Comparison of ENCODE assay signal across 8 cellular contexts in the genomic region with DNA sequence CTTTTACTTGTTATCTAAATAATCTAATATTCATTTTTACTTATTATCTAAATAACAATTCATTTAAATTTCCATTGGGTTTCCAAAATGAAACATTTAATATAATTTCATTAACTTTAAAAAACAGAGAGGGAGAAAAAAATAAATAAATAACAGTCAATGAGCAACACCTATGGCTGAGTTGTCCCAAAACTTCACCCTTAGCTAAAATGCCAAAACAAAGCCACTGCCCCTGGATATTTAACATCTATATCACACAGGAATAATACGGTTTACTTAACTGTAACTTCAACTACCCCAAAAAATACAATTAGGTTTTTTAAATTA. TPM values are rescaled to one million over a fixed set of nuclear protein-coding genes. Genes with fewer than 3 reads are reported as not detected.
A peak's percentile ranks its signal among the peaks of the same experiment; 100 is the strongest.
DNase-seq lines count a peak whose midpoint lies in the region; ATAC-seq, FAIRE-seq and TF ChIP-seq lines count a peak whose summit lies in the region.

No MANE protein-coding gene starts in this region.

- H3K27ac Mint-ChIP-seq in T-helper 2 cell treated with Interferon-gamma antibody and Interleukin-4, amounts not matched to agents 5 μg/mL and 100 μg/mL, for 36 hours = peak overlapping the region; percentile 98
- H3K27ac Mint-ChIP-seq in activated CD8-positive, alpha-beta T cell treated with anti-CD3 and anti-CD28 coated beads, Interleukin-2, amount 10 ng/mL, durations not matched to agents 7 days and 5 days = peak overlapping the region; percentile 99

- H3K4me3 ChIP-seq in kidney (ENCODE audit: low read length in 2 of 2) (peak overlapping the region; percentile 51 to 55), subcutaneous abdominal adipose tissue (ENCODE audit: low read depth in 1 of 5, low read length in 5 of 5) (peak overlapping the region in 4 of 5 donors; percentile 40 to 59 (median 52)), aorta (ENCODE audit: low read length in 2 of 2) (no peak overlapping the region)

- CTCF ChIA-PET in activated CD8-positive, alpha-beta T cell treated with anti-CD3 and anti-CD28 coated beads, Interleukin-2, amount 10 ng/mL, durations not matched to agents 7 days and 5 days (lab: Charles Lee) = interaction anchor here (0.7 to 4.7 kb wide), 13 partner anchors 10 to 78 kb away, joined by 3 to 48 read pairs (median 4); no protein-coding TSS in a partner anchor

- ATAC-seq in activated CD8-positive, alpha-beta T cell treated with anti-CD3 and anti-CD28 coated beads, Interleukin-2, amount 10 ng/mL, durations not matched to agents 7 days and 5 days = no peak
- ATAC-seq in aorta (ENCODE audit: low FRiP score) (no peak), HG02885 (IDR thresholded peaks at IDR 0.05; ENCODE audit: poor library complexity, unreplicated experiment) (no peak)

- H3K4me1 ChIP-seq in kidney (ENCODE audit: control insufficient read depth in 1 of 2, insufficient read depth in 1 of 2, low read depth in 1 of 2, low read length in 2 of 2) (peaks cover 6 to 8% of the 10 kb centered on the region in 2 donors), subcutaneous abdominal adipose tissue (ENCODE audit: control insufficient read depth in 5 of 5, insufficient read depth in 5 of 5, low read length in 5 of 5) (peaks cover 0 to 22% (median 6%) of the 10 kb centered on the region in 5 donors), aorta (ENCODE audit: control insufficient read depth in 1 of 2, insufficient read depth in 2 of 2, low read length in 2 of 2) (peaks cover 1 to 7% of the 10 kb centered on the region in 2 donors)

- intact Hi-C loops in kidney (cut with DNase I) (no loop called here), aorta (cut with DNase I) (no loop called here)

- peaks cover 47% of the 10 kb centered on the region for H3K4me1 Mint-ChIP-seq in T-helper 2 cell treated with Interferon-gamma antibody and Interleukin-4, amounts not matched to agents 5 μg/mL and 100 μg/mL, for 36 hours (ENCODE audit: low read depth)
- H3K4me1 Mint-ChIP-seq in activated CD8-positive, alpha-beta T cell treated with anti-CD3 and anti-CD28 coated beads, Interleukin-2, amount 10 ng/mL, durations not matched to agents 7 days and 5 days (ENCODE audit: low read depth) = peaks cover 44% of the 10 kb centered on the region

- peak overlapping the region in 1 of 2 donors; percentile 56 for H3K9ac ChIP-seq in kidney (ENCODE audit: low read length in 2 of 2)
- H3K9ac ChIP-seq in subcutaneous abdominal adipose tissue (ENCODE audit: low read length in 5 of 5) = peak overlapping the region in 4 of 5 donors; percentile 31 to 72 (median 66)

- no peak for DNase-seq in T-helper 2 cell treated with Interferon-gamma antibody and Interleukin-4, amounts not matched to agents 5 μg/mL and 100 μg/mL, for 36 hours (ENCODE audit: low spot score)
- DNase-seq in T-helper 2 cell = no peak
- no peak for DNase-seq in activated CD8-positive, alpha-beta T cell treated with anti-CD3 and anti-CD28 coated beads, Interleukin-2, amount 10 ng/mL, durations not matched to agents 7 days and 5 days
- DNase-seq in kidney = no peak
- no peak for DNase-seq in NCI-H1048 (lab: John Stamatoyannopoulos, UW)
- no peak for DNase-seq in aorta

- H3K27me3 ChIP-seq in subcutaneous abdominal adipose tissue (ENCODE audit: control insufficient read depth in 5 of 5, insufficient read depth in 4 of 5, low read length in 5 of 5) = no peaks in the 10 kb centered on the region
- H3K27me3 ChIP-seq in aorta (ENCODE audit: control insufficient read depth in 1 of 2, insufficient read depth in 2 of 2, low read length in 1 of 2) = no peaks in the 10 kb centered on the region

- POLR2A ChIA-PET in activated CD8-positive, alpha-beta T cell treated with anti-CD3 and anti-CD28 coated beads, Interleukin-2, amount 10 ng/mL, durations not matched to agents 7 days and 5 days (lab: Charles Lee) = interaction anchor here (0.7 to 6.0 kb wide), 13 partner anchors 12 to 97 kb away, joined by 3 to 49 read pairs (median 8); a partner anchor contains a TSS

- no peaks in the 10 kb centered on the region for H3K9me3 Mint-ChIP-seq in T-helper 2 cell treated with Interferon-gamma antibody and Interleukin-4, amounts not matched to agents 5 μg/mL and 100 μg/mL, for 36 hours
- H3K9me3 Mint-ChIP-seq in activated CD8-positive, alpha-beta T cell treated with anti-CD3 and anti-CD28 coated beads, Interleukin-2, amount 10 ng/mL, durations not matched to agents 7 days and 5 days (ENCODE audit: insufficient read depth) = no peaks in the 10 kb centered on the region

- 93 to 96% methylated on average over 1 of the region's 1 CpG for WGBS in aorta, 2 donors

- H3K9me3 ChIP-seq in kidney (ENCODE audit: control insufficient read depth in 1 of 2, low read length in 2 of 2) = no peaks in the 10 kb centered on the region
- no peaks in the 10 kb centered on the region for H3K9me3 ChIP-seq in subcutaneous abdominal adipose tissue (ENCODE audit: control insufficient read depth in 5 of 5, low read length in 5 of 5)
- H3K9me3 ChIP-seq in aorta (ENCODE audit: control insufficient read depth, low read length) = no peaks in the 10 kb centered on the region

- peak overlapping the region; percentile 81 to 85 for H3K27ac ChIP-seq in kidney (ENCODE audit: low read depth in 2 of 2, low read length in 2 of 2)
- peak overlapping the region; percentile 79 for H3K27ac ChIP-seq in subcutaneous abdominal adipose tissue (ENCODE audit: low read depth, low read length)
- no peak overlapping the region for H3K27ac ChIP-seq in aorta (ENCODE audit: low read depth in 1 of 2, low read length in 2 of 2)

- H3K27me3 Mint-ChIP-seq in T-helper 2 cell treated with Interferon-gamma antibody and Interleukin-4, amounts not matched to agents 5 μg/mL and 100 μg/mL, for 36 hours (ENCODE audit: low read depth) = no peaks in the 10 kb centered on the region
- H3K27me3 Mint-ChIP-seq in activated CD8-positive, alpha-beta T cell treated with anti-CD3 and anti-CD28 coated beads, Interleukin-2, amount 10 ng/mL, durations not matched to agents 7 days and 5 days (ENCODE audit: low read depth) = no peaks in the 10 kb centered on the region

- H3K36me3 ChIP-seq in kidney (ENCODE audit: control insufficient read depth in 1 of 2, insufficient read depth in 2 of 2, low read length in 2 of 2) = no peaks in the 10 kb centered on the region
- no peaks in the 10 kb centered on the region for H3K36me3 ChIP-seq in subcutaneous abdominal adipose tissue (ENCODE audit: control insufficient read depth in 5 of 5, insufficient read depth in 5 of 5, low read length in 5 of 5)
- no peaks in the 10 kb centered on the region for H3K36me3 ChIP-seq in aorta (ENCODE audit: control insufficient read depth in 1 of 2, insufficient read depth in 2 of 2, low read length in 1 of 2)

- peak overlapping the region; percentile 94 for H3K4me3 Mint-ChIP-seq in T-helper 2 cell treated with Interferon-gamma antibody and Interleukin-4, amounts not matched to agents 5 μg/mL and 100 μg/mL, for 36 hours
- peak overlapping the region; percentile 89 for H3K4me3 Mint-ChIP-seq in activated CD8-positive, alpha-beta T cell treated with anti-CD3 and anti-CD28 coated beads, Interleukin-2, amount 10 ng/mL, durations not matched to agents 7 days and 5 days

- peaks cover 25% of the 10 kb centered on the region for H3K36me3 Mint-ChIP-seq in T-helper 2 cell treated with Interferon-gamma antibody and Interleukin-4, amounts not matched to agents 5 μg/mL and 100 μg/mL, for 36 hours (ENCODE audit: low read depth)
- peaks cover 26% of the 10 kb centered on the region for H3K36me3 Mint-ChIP-seq in activated CD8-positive, alpha-beta T cell treated with anti-CD3 and anti-CD28 coated beads, Interleukin-2, amount 10 ng/mL, durations not matched to agents 7 days and 5 days (ENCODE audit: low read depth)

- TF ChIP-seq CTCF in kidney (IDR thresholded peaks at IDR 0.05; ENCODE audit: borderline replicate concordance, extremely low read depth, insufficient read depth) = no peak

- peak; percentile 68 for FAIRE-seq in kidney (lab: Jason Lieb, UNC)

RNA-seq across cellular contexts. Expression of a gene that starts 0.6 kb away (rescaled TPM):
- total RNA-seq in activated CD8-positive, alpha-beta T cell treated with anti-CD3 and anti-CD28 coated beads, Interleukin-2, amount 10 ng/mL, durations not matched to agents 7 days and 5 days = 100 to 1,000 TPM; 106 to 107 TPM
- 95.1 TPM for total RNA-seq in kidney
- polyA plus RNA-seq in kidney (ENCODE audit: insufficient read depth, low read depth, low replicate concordance) = 12.0 TPM
- 10 to 100 TPM; 71.6 to 77.0 TPM for total RNA-seq in aorta
- 10 to 100 TPM; 23.0 to 23.7 TPM for polyA plus RNA-seq in aorta

RNA-seq across cellular contexts. Expression of a gene that starts 42.8 kb away (rescaled TPM):
- 10 to 100 TPM in 1 of 2 experiments, 1 to 10 TPM in 1; 9.7 to 10.4 TPM for total RNA-seq in activated CD8-positive, alpha-beta T cell treated with anti-CD3 and anti-CD28 coated beads, Interleukin-2, amount 10 ng/mL, durations not matched to agents 7 days and 5 days
- total RNA-seq in kidney (9.9 TPM), aorta (10 to 100 TPM; 11.2 to 14.3 TPM)
- polyA plus RNA-seq in kidney (ENCODE audit: insufficient read depth, low read depth, low replicate concordance) (9.6 TPM), aorta (10 to 100 TPM in 1 of 2 donors, 1 to 10 TPM in 1; 9.9 to 17.9 TPM)

Comparison
In these comparisons a context has a peak if more than half of its experiments do, and no peak if none do; other contexts are left out.
1. H3K27ac ChIP-seq: peak in kidney (2 of 2) and subcutaneous abdominal adipose tissue (single experiment); none in aorta (0 of 2).
2. H3K4me3 ChIP-seq: peak in kidney (2 of 2) and subcutaneous abdominal adipose tissue (4 of 5); none in aorta (0 of 2).